Comparison of ENCODE assay signal across 18 cellular contexts in genomic region chr5:73770172-73770571, GRCh38.
"Had no signal": no experiment of that assay in that cellular context is flagged by ENCODE, and none has a peak within 500 bp of the region (broad histone marks: within the 10 kb centered on the region; RNA-seq: fewer than 3 reads in every experiment).

No MANE protein-coding gene starts in this region.

- H3K4me1 ChIP-seq: heart left ventricle, uterus had no signal

- H3K4me1 Mint-ChIP-seq: natural killer cell; stimulated activated naive B cell treated with anti-CD40 and anti-IgM and Interleukin-4, amounts not matched to agents 10 μg/mL and 1 μg/mL and 100 μg/mL, for 72 hours had no signal

- H3K27me3 ChIP-seq: heart left ventricle, stomach, uterus had no signal

- H3K36me3 Mint-ChIP-seq: natural killer cell; stimulated activated naive B cell treated with anti-CD40 and anti-IgM and Interleukin-4, amounts not matched to agents 10 μg/mL and 1 μg/mL and 100 μg/mL, for 72 hours had no signal

- H3K4me3 ChIP-seq: coronary artery, heart left ventricle, skin epidermis, stomach, thoracic aorta, uterus had no signal

- ATAC-seq: heart left ventricle; left colon; natural killer cell; sciatic nerve; stimulated activated naive B cell treated with anti-CD40 and anti-IgM and Interleukin-4, amounts not matched to agents 10 μg/mL and 1 μg/mL and 100 μg/mL, for 72 hours had no signal

- FAIRE-seq: frontal cortex had no signal

- H3K4me3 Mint-ChIP-seq: natural killer cell; stimulated activated naive B cell treated with anti-CD40 and anti-IgM and Interleukin-4, amounts not matched to agents 10 μg/mL and 1 μg/mL and 100 μg/mL, for 72 hours; type B pancreatic cell had no signal

- H3K27ac Mint-ChIP-seq: natural killer cell; stimulated activated naive B cell treated with anti-CD40 and anti-IgM and Interleukin-4, amounts not matched to agents 10 μg/mL and 1 μg/mL and 100 μg/mL, for 72 hours; type B pancreatic cell had no signal

- DNase-seq: effector CD4-positive, alpha-beta T cell; heart left ventricle; hippocampal formation; left colon; natural killer cell; occipital lobe; stimulated activated CD4-positive, alpha-beta T cell treated with anti-CD3 and anti-CD28 coated beads, Interleukin-2, amount 100 ng/mL, for 24 hours; stimulated activated CD4-positive, alpha-beta T cell treated with anti-CD3 and anti-CD28 coated beads, Interleukin-4, amount 100 ng/mL, for 4 hours; stimulated activated naive B cell treated with anti-CD40 and anti-IgM and Interleukin-4, amounts not matched to agents 10 μg/mL and 1 μg/mL and 100 μg/mL, for 72 hours; stomach; substantia nigra; uterus had no signal

- H3K36me3 ChIP-seq: heart left ventricle, thoracic aorta, uterus had no signal

- H3K27me3 Mint-ChIP-seq: type B pancreatic cell had no signal

- H3K9me3 ChIP-seq: thoracic aorta, uterus had no signal

- H3K27ac ChIP-seq: heart left ventricle, skin epidermis, uterus had no signal
